ENCODE assay signal across 7 cellular contexts in genomic region chr9:35114921-35115341, GRCh38. TPM values are rescaled to one million over a fixed set of nuclear protein-coding genes. Genes with fewer than 3 reads are reported as not detected.
DNase-seq lines count a peak whose midpoint lies in the region; ATAC-seq, FAIRE-seq and TF ChIP-seq lines count a peak whose summit lies in the region.

No MANE protein-coding gene starts in this region.

- H3K4me1 ChIP-seq in adrenal gland (replicated peaks in 1 of 2) (peaks cover 40 to 60% of the 10 kb centered on the region in 2 donors), right atrium auricular region (peaks cover 0 to 63% of the 10 kb centered on the region in 2 donors), prostate gland (replicated peaks) (peaks cover 15% of the 10 kb centered on the region)

- 9 to 15% (median 14%) methylated on average over 6 of the region's 6 CpGs for WGBS in adrenal gland, 4 donors
- 8% methylated on average over 6 of the region's 6 CpGs for WGBS in prostate gland

- no peak for DNase-seq in GM12891 (ENCODE audit: insufficient read length, low spot score)
- peak; percentile 86 for DNase-seq in NOMO-1 treated with dmso at 0.1 percent for 144 hours (lab: John Stamatoyannopoulos, UW; ENCODE audit: unreplicated experiment)
- peak; percentile 65 to 78 (median 69) for DNase-seq in adrenal gland
- peak; percentile 80 for DNase-seq in right atrium auricular region (ENCODE audit: low spot score)
- DNase-seq in prostate gland (ENCODE audit: low spot score), result no peak
- DNase-seq in NCI-H774 (lab: John Stamatoyannopoulos, UW), result no peak

- H3K9me3 ChIP-seq in adrenal gland (replicated peaks in 1 of 3), result no peaks in the 10 kb centered on the region
- no peaks in the 10 kb centered on the region for H3K9me3 ChIP-seq in right atrium auricular region
- H3K9me3 ChIP-seq in prostate gland, result no peaks in the 10 kb centered on the region

- H3K27ac ChIP-seq in adrenal gland (peak overlapping the region; percentile 37 to 83 (median 75)), right atrium auricular region (peak overlapping the region; percentile 90 to 98), prostate gland (peak overlapping the region; percentile 87 to 89)

- H3K36me3 ChIP-seq in adrenal gland (replicated peaks in 1 of 2) (no peaks in the 10 kb centered on the region), right atrium auricular region (no peaks in the 10 kb centered on the region), prostate gland (no peaks in the 10 kb centered on the region)

- peak overlapping the region; percentile 36 to 52 (median 48) for H3K4me3 ChIP-seq in adrenal gland
- H3K4me3 ChIP-seq in right atrium auricular region, result peak overlapping the region; percentile 62 to 65
- peak overlapping the region; percentile 45 to 49 for H3K4me3 ChIP-seq in prostate gland

- FAIRE-seq in GM12891 (lab: Jason Lieb, UNC), result peak; percentile 61

- H3K27me3 ChIP-seq in adrenal gland, result no peaks in the 10 kb centered on the region
- no peaks in the 10 kb centered on the region for H3K27me3 ChIP-seq in right atrium auricular region
- H3K27me3 ChIP-seq in prostate gland (replicated peaks; ENCODE audit: insufficient read depth), result no peaks in the 10 kb centered on the region

- TF ChIP-seq POLR2A in GM12891 (IDR thresholded peaks at IDR 0.05; ENCODE audit: low read depth, low read length) (no peak), adrenal gland (IDR thresholded peaks at IDR 0.05) (peak in 1 of 2 donors; percentile 12), prostate gland (IDR thresholded peaks at IDR 0.05) (peak; percentile 4)

- ATAC-seq in HG02759 (IDR thresholded peaks at IDR 0.05; ENCODE audit: unreplicated experiment), result no peak

- intact Hi-C loops in adrenal gland (cut with DNase I), result loop anchor here in 1 of 2 donors (5.0 kb wide), 2 partner anchors 142 to 362 kb away; no protein-coding TSS in a partner anchor
- intact Hi-C loops in prostate gland (cut with DNase I), result loop anchor here (10.0 kb wide), 3 partner anchors 50 to 620 kb away; partner anchors contain the start of genes CREB3, TESK1, TLN1 and UNC13B

- no peak for TF ChIP-seq CTCF in adrenal gland (IDR thresholded peaks at IDR 0.05)
- TF ChIP-seq CTCF in right atrium auricular region (IDR thresholded peaks at IDR 0.05), result no peak
- TF ChIP-seq CTCF in prostate gland (IDR thresholded peaks at IDR 0.05), result no peak

TF ChIP-seq in GM12891, 5 proteins besides CTCF, POLR2A, EP300 and RAD21:
- TF ChIP-seq SPI1 (IDR thresholded peaks at IDR 0.05; ENCODE audit: low read depth, low read length) (peak; percentile 57), PAX5 (IDR thresholded peaks at IDR 0.05; ENCODE audit: insufficient read depth, low read length, severe bottlenecking) (no peak)
TF ChIP-seq in GM12891: peak in this region for 1.

RNA-seq across cellular contexts. Expression of gene ATOSB, which starts 0.7 kb away (rescaled TPM):
- polyA plus RNA-seq in GM12891 (2012; ENCODE audit: low read depth, missing spikeins), result 2.9 TPM
- total RNA-seq in adrenal gland (10 to 100 TPM; 12.1 to 20.4 (median 16.4) TPM), right atrium auricular region (10 to 100 TPM; 19.6 to 22.2 TPM), prostate gland (10 to 100 TPM; 15.9 to 21.3 TPM)
- polyA plus RNA-seq in adrenal gland, result 10 to 100 TPM; 18.3 to 51.2 (median 25.3) TPM

RNA-seq across cellular contexts. Expression of gene STOML2, which starts 12.0 kb away (rescaled TPM):
- 146 TPM for polyA plus RNA-seq in GM12891 (2012; ENCODE audit: low read depth, missing spikeins)
- total RNA-seq in adrenal gland, result 100 to 1,000 TPM; 132 to 159 (median 142) TPM
- polyA plus RNA-seq in adrenal gland, result 100 to 1,000 TPM in 1 of 3 donors, 10 to 100 TPM in 2; 47.9 to 105 (median 69.2) TPM
- 100 to 1,000 TPM; 114 to 115 TPM for total RNA-seq in right atrium auricular region
- 100 to 1,000 TPM; 100 to 114 TPM for total RNA-seq in prostate gland

RNA-seq across cellular contexts. Expression of gene PIGO, which starts 18.5 kb away (rescaled TPM):
- 10.7 TPM for polyA plus RNA-seq in GM12891 (2012; ENCODE audit: low read depth, missing spikeins)
- total RNA-seq in adrenal gland (10 to 100 TPM; 21.3 to 37.4 (median 32.4) TPM), right atrium auricular region (10 to 100 TPM in 1 of 2 donors, 1 to 10 TPM in 1; 9.0 to 12.3 TPM), prostate gland (10 to 100 TPM; 29.9 to 30.7 TPM)
- polyA plus RNA-seq in adrenal gland, result 10 to 100 TPM; 24.4 to 28.4 (median 24.9) TPM

RNA-seq across cellular contexts. Expression of gene FANCG, which starts 35.2 kb away (rescaled TPM):
- polyA plus RNA-seq in GM12891 (2012; ENCODE audit: low read depth, missing spikeins), result 41.8 TPM
- total RNA-seq in adrenal gland (10 to 100 TPM in 6 of 8 donors, 1 to 10 TPM in 2; 7.6 to 28.2 (median 12.1) TPM), right atrium auricular region (1 to 10 TPM in 1 of 2 donors, under 1 TPM in 1; 0.89 to 1.9 TPM), prostate gland (10 to 100 TPM; 12.9 to 16.8 TPM)
- polyA plus RNA-seq in adrenal gland, result 10 to 100 TPM in 2 of 3 donors, 1 to 10 TPM in 1; 5.5 to 31.2 (median 26.5) TPM

RNA-seq across cellular contexts. Expression of gene VCP, which starts 42.5 kb away (rescaled TPM):
- polyA plus RNA-seq in GM12891 (2012; ENCODE audit: low read depth, missing spikeins), result 162 TPM
- 100 to 1,000 TPM; 193 to 398 (median 251) TPM for total RNA-seq in adrenal gland
- 100 to 1,000 TPM in 1 of 3 donors, 10 to 100 TPM in 2; 65.1 to 393 (median 73.9) TPM for polyA plus RNA-seq in adrenal gland
- total RNA-seq in right atrium auricular region, result 100 to 1,000 TPM; 150 to 157 TPM
- 100 to 1,000 TPM; 161 to 180 TPM for total RNA-seq in prostate gland

Comparison
In these comparisons a context has a peak if more than half of its experiments do, and no peak if none do; other contexts are left out.
1. DNase-seq: peak in NOMO-1 treated with dmso at 0.1 percent for 144 hours (single experiment), adrenal gland (7 of 7) and right atrium auricular region (single experiment); none in GM12891 (single experiment), prostate gland (single experiment) and NCI-H774 (single experiment).
2. Peak in every context shown above with its lines, with median percentiles within 50 percentile points of each other: H3K27ac ChIP-seq and H3K4me3 ChIP-seq.